1 cellular context compared by ENCODE assay signal in the genomic region with DNA sequence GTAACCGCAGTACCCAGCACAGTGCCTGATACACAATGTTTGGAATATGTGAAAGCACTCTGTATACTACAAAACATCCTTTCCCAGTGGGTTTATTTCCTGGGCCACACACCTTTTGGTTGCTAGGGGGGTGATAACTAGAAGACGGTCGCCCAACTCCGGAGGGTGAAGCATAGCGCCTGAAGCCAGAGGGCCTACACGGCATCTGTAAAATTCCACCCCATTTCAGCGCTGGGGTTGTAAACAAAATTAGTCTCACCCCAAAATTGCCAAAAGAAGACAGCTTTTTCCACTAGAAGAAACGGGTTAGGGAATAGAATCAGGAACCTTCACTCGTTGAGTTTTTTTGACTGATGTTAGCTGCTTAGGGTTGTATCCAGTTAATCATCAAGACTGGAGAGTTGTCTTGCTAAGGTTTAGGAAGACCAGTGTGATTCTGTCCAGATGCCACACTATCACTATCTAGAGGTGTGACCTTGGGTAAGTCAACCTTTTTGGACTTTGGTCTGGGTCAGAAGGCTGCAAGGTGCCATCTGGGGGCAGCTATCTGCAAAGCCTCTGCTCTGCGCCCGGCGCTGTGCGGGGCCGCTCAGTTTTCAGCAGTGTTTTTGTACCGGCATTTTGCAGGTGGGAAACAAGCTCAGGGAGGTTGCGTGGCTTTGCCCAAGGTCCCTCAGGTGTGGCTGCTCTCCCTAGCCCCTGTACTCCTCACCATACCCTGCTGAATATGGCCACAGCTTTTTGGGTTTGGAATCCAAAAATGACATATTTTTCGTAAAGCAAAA.
TF ChIP-seq lines count a peak whose summit lies in the region.

No MANE protein-coding gene starts in this region.

TF ChIP-seq in GM12878, 131 proteins besides CTCF, POLR2A, EP300 and RAD21:
- TF ChIP-seq SUPT20H (IDR thresholded peaks at IDR 0.05; ENCODE audit: borderline replicate concordance, control insufficient read depth, low read depth, low read length), result no peak
- no peak for TF ChIP-seq IKZF1 (conservative IDR thresholded peaks at IDR 0.05)
- TF ChIP-seq RFX5 (IDR thresholded peaks at IDR 0.05; ENCODE audit: low read depth, low read length), result no peak
- TF ChIP-seq, protein P1, sequence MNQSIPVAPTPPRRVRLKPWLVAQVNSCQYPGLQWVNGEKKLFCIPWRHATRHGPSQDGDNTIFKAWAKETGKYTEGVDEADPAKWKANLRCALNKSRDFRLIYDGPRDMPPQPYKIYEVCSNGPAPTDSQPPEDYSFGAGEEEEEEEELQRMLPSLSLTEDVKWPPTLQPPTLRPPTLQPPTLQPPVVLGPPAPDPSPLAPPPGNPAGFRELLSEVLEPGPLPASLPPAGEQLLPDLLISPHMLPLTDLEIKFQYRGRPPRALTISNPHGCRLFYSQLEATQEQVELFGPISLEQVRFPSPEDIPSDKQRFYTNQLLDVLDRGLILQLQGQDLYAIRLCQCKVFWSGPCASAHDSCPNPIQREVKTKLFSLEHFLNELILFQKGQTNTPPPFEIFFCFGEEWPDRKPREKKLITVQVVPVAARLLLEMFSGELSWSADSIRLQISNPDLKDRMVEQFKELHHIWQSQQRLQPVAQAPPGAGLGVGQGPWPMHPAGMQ (IDR thresholded peaks at IDR 0.05; ENCODE audit: borderline replicate concordance), result no peak
- no peak for TF ChIP-seq NR2C2 (IDR thresholded peaks at IDR 0.05; ENCODE audit: borderline replicate concordance, control insufficient read depth, insufficient read length, low read depth)
- TF ChIP-seq, protein P2, sequence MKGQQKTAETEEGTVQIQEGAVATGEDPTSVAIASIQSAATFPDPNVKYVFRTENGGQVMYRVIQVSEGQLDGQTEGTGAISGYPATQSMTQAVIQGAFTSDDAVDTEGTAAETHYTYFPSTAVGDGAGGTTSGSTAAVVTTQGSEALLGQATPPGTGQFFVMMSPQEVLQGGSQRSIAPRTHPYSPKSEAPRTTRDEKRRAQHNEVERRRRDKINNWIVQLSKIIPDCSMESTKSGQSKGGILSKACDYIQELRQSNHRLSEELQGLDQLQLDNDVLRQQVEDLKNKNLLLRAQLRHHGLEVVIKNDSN (IDR thresholded peaks at IDR 0.05; ENCODE audit: borderline replicate concordance, extremely low read length, insufficient read depth, low read depth, low read length), result no peak
- TF ChIP-seq FOXM1 (IDR thresholded peaks at IDR 0.05; ENCODE audit: low read depth, low read length), result no peak
